ENCODE assay signal across 12 cellular contexts in the genomic region with DNA sequence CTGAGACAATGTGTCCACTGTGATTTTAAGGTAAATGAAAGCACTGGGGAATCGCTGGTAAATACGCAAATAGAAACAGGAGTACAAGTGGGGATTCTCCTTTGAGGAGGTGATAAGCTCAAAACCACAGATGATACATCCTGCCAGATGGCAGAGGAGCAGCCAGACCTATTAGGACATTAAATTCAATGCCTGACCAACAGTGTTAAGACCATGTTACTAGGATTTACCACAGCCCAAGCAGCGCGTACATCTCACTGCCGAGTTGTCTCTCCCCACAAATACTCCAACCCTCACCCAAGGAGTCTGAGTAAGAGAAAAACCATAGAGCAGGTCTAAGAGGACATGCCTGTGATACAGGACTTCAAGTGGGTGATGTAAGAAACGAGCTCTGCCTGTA.
DNase-seq lines count a peak whose midpoint lies in the region; ATAC-seq and TF ChIP-seq lines count a peak whose summit lies in the region.
"Had no signal": no experiment of that assay in that cellular context is flagged by ENCODE, and none has a peak within 500 bp of the region (broad histone marks: within the 10 kb centered on the region; RNA-seq: fewer than 3 reads in every experiment).

No MANE protein-coding gene starts in this region.

- H3K27ac ChIP-seq in BLaER1: peak overlapping the region; percentile 57
- no peak overlapping the region for H3K27ac ChIP-seq in CD4-positive, alpha-beta T cell (ENCODE audit: low read depth, low read length)
- H3K27ac ChIP-seq: heart left ventricle had no signal

- H4K20me1 ChIP-seq in BLaER1: no peaks in the 10 kb centered on the region

- CTCF ChIA-PET in CD4-positive, alpha-beta T cell (lab: Charles Lee): interaction anchor here (1.2 to 5.1 kb wide), 3 partner anchors 38 to 154 kb away, joined by 5 to 60 read pairs (median 43); a partner anchor contains a TSS

- H3K4me1 ChIP-seq in BLaER1: peaks cover 36% of the 10 kb centered on the region

- H3K27me3 ChIP-seq in BLaER1: no peaks in the 10 kb centered on the region
- H3K27me3 ChIP-seq in CD4-positive, alpha-beta T cell (ENCODE audit: control insufficient read depth, insufficient read depth, low read length): no peaks in the 10 kb centered on the region
- H3K27me3 ChIP-seq: heart left ventricle, testis had no signal

- peaks cover 42% of the 10 kb centered on the region for H3K36me3 ChIP-seq in BLaER1

- no peak overlapping the region for H3K4me3 Mint-ChIP-seq in CD4-positive, alpha-beta T cell
- no peak overlapping the region for H3K4me3 Mint-ChIP-seq in chondrocyte (ENCODE audit: unreplicated experiment)

- POLR2A ChIA-PET in CD4-positive, alpha-beta T cell (lab: Charles Lee): interaction anchor here (0.7 to 1.3 kb wide), 3 partner anchors 20 to 59 kb away, joined by 3 to 7 read pairs (median 6); no protein-coding TSS in a partner anchor

- H3K4me2 ChIP-seq in BLaER1: peak overlapping the region; percentile 69

- peaks cover 93% of the 10 kb centered on the region for H3K36me3 Mint-ChIP-seq in CD4-positive, alpha-beta T cell (ENCODE audit: low read depth)
- peaks cover 24% of the 10 kb centered on the region for H3K36me3 Mint-ChIP-seq in chondrocyte (ENCODE audit: low read depth)

- DNase-seq in CD4-positive, alpha-beta T cell: no peak
- DNase-seq in NCI-H524 treated with DMSO at 0.1 percent for 48 hours (lab: John Stamatoyannopoulos, UW) (peak; percentile 65), chondrocyte (ENCODE audit: low spot score) (no peak), NOMO-1 treated with dmso at 0.1 percent for 144 hours (lab: John Stamatoyannopoulos, UW; ENCODE audit: unreplicated experiment) (no peak), GDM1 (lab: John Stamatoyannopoulos, UW) (no peak)
- DNase-seq: heart left ventricle, KG1, NCI-H2171, testis had no signal

- no peaks in the 10 kb centered on the region for H3K9me3 ChIP-seq in BLaER1
- no peaks in the 10 kb centered on the region for H3K9me3 ChIP-seq in CD4-positive, alpha-beta T cell (ENCODE audit: control insufficient read depth, low read length)
- H3K9me3 ChIP-seq: heart left ventricle, testis had no signal

- H3K27me3 Mint-ChIP-seq in CD4-positive, alpha-beta T cell: no peaks in the 10 kb centered on the region
- H3K27me3 Mint-ChIP-seq in chondrocyte (ENCODE audit: low read depth): no peaks in the 10 kb centered on the region

- intact Hi-C loops in CD4-positive, alpha-beta T cell (cut with DNase I, micrococcal nuclease): loop anchor here in 1 of 2 experiments (5.0 kb wide), 1 partner anchor 106 kb away; a partner anchor contains a TSS

- no peaks in the 10 kb centered on the region for H3K9me3 Mint-ChIP-seq in CD4-positive, alpha-beta T cell
- H3K9me3 Mint-ChIP-seq in chondrocyte (ENCODE audit: low read depth): no peaks in the 10 kb centered on the region

- peaks cover 50% of the 10 kb centered on the region for H3K4me1 Mint-ChIP-seq in CD4-positive, alpha-beta T cell (ENCODE audit: low read depth)
- peaks cover 30% of the 10 kb centered on the region for H3K4me1 Mint-ChIP-seq in chondrocyte (ENCODE audit: low read depth)

- H3K27ac Mint-ChIP-seq in CD4-positive, alpha-beta T cell: peak overlapping the region; percentile 80
- peak overlapping the region; percentile 36 for H3K27ac Mint-ChIP-seq in chondrocyte (ENCODE audit: unreplicated experiment)

- no peak overlapping the region for H3K4me3 ChIP-seq in BLaER1
- H3K4me3 ChIP-seq: heart left ventricle, testis had no signal

- ATAC-seq in CD4-positive, alpha-beta T cell (ENCODE audit: poor library complexity): no peak
- no peak for ATAC-seq in HG02759 (IDR thresholded peaks at IDR 0.05; ENCODE audit: unreplicated experiment)
- ATAC-seq: left lobe of liver had no signal

- no peak for TF ChIP-seq CTCF in CD4-positive, alpha-beta T cell (IDR thresholded peaks at IDR 0.05)
- TF ChIP-seq CTCF in chondrocyte (IDR thresholded peaks at IDR 0.05): no peak

- peak overlapping the region; percentile 56; the same call in 1 of the 2 replicates for H3K9ac ChIP-seq in BLaER1
